In the genomic region with DNA sequence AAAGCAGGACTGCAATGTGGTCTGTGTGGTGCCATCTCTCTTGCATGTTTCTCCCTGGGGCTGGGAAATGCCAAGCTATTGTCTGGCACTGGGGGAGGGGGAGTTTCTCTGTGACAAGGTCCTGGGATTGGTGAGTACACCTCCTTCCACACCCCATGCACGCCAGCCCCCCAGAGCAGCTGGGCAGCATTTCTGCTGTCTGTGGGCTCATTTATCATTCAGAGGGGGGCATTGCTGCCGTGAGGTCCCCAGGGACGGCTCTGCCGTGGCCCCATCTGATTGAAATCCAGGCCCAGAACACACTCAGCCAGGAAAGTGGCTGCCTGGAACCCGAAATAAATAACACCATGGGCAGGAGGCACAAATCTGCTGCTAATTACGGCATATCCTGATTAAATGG, we compare ENCODE assay signal across 19 cellular contexts. TPM values are rescaled to one million over a fixed set of nuclear protein-coding genes. Genes with fewer than 3 reads are reported as not detected.
DNase-seq lines count a peak whose midpoint lies in the region; FAIRE-seq and TF ChIP-seq lines count a peak whose summit lies in the region.
"Had no signal": no experiment of that assay in that cellular context is flagged by ENCODE, and none has a peak within 500 bp of the region (broad histone marks: within the 10 kb centered on the region; RNA-seq: fewer than 3 reads in every experiment).

No MANE protein-coding gene starts in this region.

- H3K9ac ChIP-seq in H1 (replicated peaks in 1 of 4; ENCODE audit: extremely low read depth in 1 of 4, low read depth in 3 of 4, low read length in 3 of 4), result no peak overlapping the region
- H3K9ac ChIP-seq: BLaER1, KMS-11 had no signal

- H3K4me3 ChIP-seq in BE2C (ENCODE audit: low read depth, low read length) (no peak overlapping the region), H1 (ENCODE audit: extremely low read depth in 1 of 4, insufficient read depth in 2 of 4, low read depth in 3 of 4, low read length in 4 of 4) (no peak overlapping the region), tibial nerve (no peak overlapping the region)
- H3K4me3 ChIP-seq: BLaER1, PC-9, SJCRH30 had no signal

- TF ChIP-seq POLR2A in H1 (IDR thresholded peaks at IDR 0.05; ENCODE audit: control extremely low read depth in 1 of 2, low read depth in 2 of 2, low read length in 2 of 2) (no peak), tibial nerve (IDR thresholded peaks at IDR 0.05) (no peak)

- no peaks in the 10 kb centered on the region for H3K9me3 ChIP-seq in BE2C
- H3K9me3 ChIP-seq in H1 (ENCODE audit: insufficient read depth in 2 of 2, low read depth in 1 of 2, low read length in 1 of 2), result no peaks in the 10 kb centered on the region
- H3K9me3 ChIP-seq in tibial nerve, result no peaks in the 10 kb centered on the region
- H3K9me3 ChIP-seq: BLaER1, SJCRH30 had no signal

- no peak overlapping the region for H2BK20ac ChIP-seq in H1 (ENCODE audit: low read length)

- H3K27ac ChIP-seq in H1 (ENCODE audit: low read depth, low read length) (no peak overlapping the region), tibial nerve (no peak overlapping the region)
- H3K27ac ChIP-seq: BLaER1, HL-60, KMS-11, PC-9, SJCRH30 had no signal

- CTCF ChIA-PET in H1 (lab: Charles Lee; ENCODE audit: partially characterized antibody), result interaction anchor here (0.9 to 1.0 kb wide), 2 partner anchors 9 to 13 kb away, joined by 3 read pairs; partner anchors contain the start of gene FAM222A

- no peaks in the 10 kb centered on the region for H4K20me1 ChIP-seq in H1 (replicated peaks in 1 of 2; ENCODE audit: control insufficient read depth in 1 of 2, insufficient read depth in 2 of 2, low read length in 2 of 2)
- H4K20me1 ChIP-seq: BLaER1 had no signal

- no peak overlapping the region for H2AFZ ChIP-seq in H1 (ENCODE audit: low read length)
- H2AFZ ChIP-seq: PC-9 had no signal

- H3K4me1 ChIP-seq in BE2C (peaks cover 48% of the 10 kb centered on the region), H1 (replicated peaks in 1 of 4; ENCODE audit: control insufficient read depth in 3 of 4, insufficient read depth in 4 of 4, low read length in 3 of 4) (peaks cover 0 to 4% (median 2%) of the 10 kb centered on the region in 4 experiments; a peak in 3 of 7 replicates), tibial nerve (no peaks in the 10 kb centered on the region)
- H3K4me1 ChIP-seq: SJCRH30 had no signal

- H3K18ac ChIP-seq in H1 (ENCODE audit: extremely low read depth, low read length), result no peak overlapping the region

- H4K5ac ChIP-seq in H1 (ENCODE audit: insufficient read length, low read depth, low read length), result no peak overlapping the region

- no peak overlapping the region for H3K56ac ChIP-seq in H1 (replicated peaks; ENCODE audit: insufficient read length, low read depth, low read length)

- no peak overlapping the region for H2AK5ac ChIP-seq in H1 (ENCODE audit: low read depth, low read length)

- no peak overlapping the region for H2BK12ac ChIP-seq in H1 (ENCODE audit: low read depth, low read length)

- POLR2A ChIA-PET in H1 (lab: Charles Lee; ENCODE audit: partially characterized antibody), result no interaction called here

- no peak overlapping the region for H3K14ac ChIP-seq in H1 (ENCODE audit: insufficient read length)

- H3K27me3 ChIP-seq in BE2C, result no peaks in the 10 kb centered on the region
- no peaks in the 10 kb centered on the region for H3K27me3 ChIP-seq in H1 (replicated peaks in 1 of 4; ENCODE audit: control insufficient read depth in 3 of 4, extremely low read depth in 1 of 4, insufficient read depth in 3 of 4, low read length in 3 of 4)
- no peaks in the 10 kb centered on the region for H3K27me3 ChIP-seq in tibial nerve
- H3K27me3 ChIP-seq: BLaER1, SJCRH30 had no signal

- no peak overlapping the region for H3K23ac ChIP-seq in H1 (ENCODE audit: insufficient read length)

- TF ChIP-seq RAD21 in H1 (IDR thresholded peaks at IDR 0.05 in 1 of 2, conservative IDR thresholded peaks at IDR 0.05 in 1 of 2; ENCODE audit: low read depth in 2 of 2, low read length in 2 of 2), result no peak

- H3K23me2 ChIP-seq in H1 (ENCODE audit: low read depth, low read length), result no peaks in the 10 kb centered on the region

- DNase-seq in NCI-H1436 (lab: John Stamatoyannopoulos, UW) (peak; percentile 19), NCI-H1436 treated with DMSO at 0.1 percent for 48 hours (lab: John Stamatoyannopoulos, UW) (no peak), BE2C (peak; percentile 92), NCI-H2171 treated with DMSO at 0.1 percent for 48 hours (lab: John Stamatoyannopoulos, UW) (peak; percentile 87), H1 (ENCODE audit: low read depth in 1 of 2, low spot score in 2 of 2) (no peak), tibial nerve (ENCODE audit: low spot score in 2 of 2) (no peak)
- no peak for DNase-seq in activated naive CD4-positive, alpha-beta T cell treated with Interleukin-2 at 50 U/mL for 16 hours
- DNase-seq: CD4-positive, CD25-positive, alpha-beta regulatory T cell; DMS53; H9; MM.1S; NCI-H187 treated with DMSO at 0.1 percent for 48 hours; NCI-H2107; PC-9; SJCRH30 had no signal

- H3K4me2 ChIP-seq in H1 (ENCODE audit: insufficient read depth in 1 of 2, low read depth in 2 of 2, low read length in 2 of 2), result no peak overlapping the region
- H3K4me2 ChIP-seq: BLaER1, KMS-11, PC-9 had no signal

- no peak for TF ChIP-seq EP300 in H1 (IDR thresholded peaks at IDR 0.05; ENCODE audit: borderline replicate concordance in 1 of 2, low read depth in 2 of 2, low read length in 2 of 2)
- TF ChIP-seq EP300 in tibial nerve (IDR thresholded peaks at IDR 0.05), result no peak

- TF ChIP-seq CTCF in BE2C (IDR thresholded peaks at IDR 0.05; ENCODE audit: low read depth, low read length), result no peak
- no peak for TF ChIP-seq CTCF in H1 (IDR thresholded peaks at IDR 0.05; ENCODE audit: control extremely low read depth in 1 of 3, insufficient read depth in 1 of 3, low read depth in 1 of 3, low read length in 3 of 3)
- TF ChIP-seq CTCF in tibial nerve (IDR thresholded peaks at IDR 0.05), result no peak

- H2BK120ac ChIP-seq in H1 (replicated peaks; ENCODE audit: low read depth, low read length), result no peak overlapping the region

- H4K8ac ChIP-seq in H1 (ENCODE audit: extremely low read depth, insufficient read depth, low read length), result no peak overlapping the region

- no peak overlapping the region for H2BK5ac ChIP-seq in H1 (ENCODE audit: low read depth, low read length)

- H3K79me2 ChIP-seq in H1 (ENCODE audit: control insufficient read depth in 1 of 2, insufficient read depth in 2 of 2, low read length in 2 of 2), result no peaks in the 10 kb centered on the region

- no peaks in the 10 kb centered on the region for H3K36me3 ChIP-seq in BE2C
- H3K36me3 ChIP-seq in H1 (ENCODE audit: control insufficient read depth in 2 of 4, insufficient read depth in 4 of 4, low read length in 3 of 4), result no peaks in the 10 kb centered on the region
- no peaks in the 10 kb centered on the region for H3K36me3 ChIP-seq in tibial nerve
- H3K36me3 ChIP-seq: BLaER1, SJCRH30 had no signal

- no peaks in the 10 kb centered on the region; the same call in 1 of the 2 replicates for H3K79me1 ChIP-seq in H1 (ENCODE audit: low read depth, low read length)

- no peak overlapping the region for H3K4ac ChIP-seq in H1 (replicated peaks; ENCODE audit: insufficient read length, low read depth, low read length)

- H2BK15ac ChIP-seq in H1 (ENCODE audit: low read length), result 0 out of 2 replicates have a peak overlapping the region, but pooled peaks have one; percentile 29

- FAIRE-seq in H1 (lab: Jason Lieb, UNC), result no peak
- FAIRE-seq: GM18507 had no signal

- H4K91ac ChIP-seq in H1 (replicated peaks; ENCODE audit: insufficient read length, low read length), result no peak overlapping the region

- 83% methylated on average over 6 of the region's 6 CpGs; no CpG with 5 or more reads in 1 of the 2 experiments for WGBS in H1 (ENCODE audit: extremely low coverage in 1 of 2, insufficient coverage in 1 of 2, insufficient read length in 1 of 2, insufficient replicate concordance in 2 of 2, low coverage in 1 of 2, low lambda C conversion rate in 2 of 2, missing lambda C conversion rate in 1 of 2), 2 experiments
- 37 to 39% methylated on average over 3 to 6 of the region's 6 CpGs for WGBS in tibial nerve, 2 donors

TF ChIP-seq in H1, 55 proteins besides CTCF, POLR2A, EP300 and RAD21 (continues in another document):
- TF ChIP-seq JUN (IDR thresholded peaks at IDR 0.05; ENCODE audit: low read depth, low read length) (no peak), BCL11A (IDR thresholded peaks at IDR 0.05; ENCODE audit: low read depth in 2 of 2, low read length in 2 of 2) (no peak), JUND (IDR thresholded peaks at IDR 0.05; ENCODE audit: low read length) (no peak), CHD2 (IDR thresholded peaks at IDR 0.05; ENCODE audit: low read length) (no peak), CBX8 (IDR thresholded peaks at IDR 0.05; ENCODE audit: borderline replicate concordance, low read depth, low read length) (no peak), KDM4A (IDR thresholded peaks at IDR 0.05; ENCODE audit: low read depth, low read length, severe bottlenecking) (no peak), BRCA1 (IDR thresholded peaks at IDR 0.05; ENCODE audit: low read depth, low read length) (no peak), CBX5 (IDR thresholded peaks at IDR 0.05; ENCODE audit: low read depth, low read length) (no peak), ZNF274 (IDR thresholded peaks at IDR 0.05; ENCODE audit: borderline replicate concordance, extremely low read depth, low read length) (no peak)
- TF ChIP-seq, protein P1, sequence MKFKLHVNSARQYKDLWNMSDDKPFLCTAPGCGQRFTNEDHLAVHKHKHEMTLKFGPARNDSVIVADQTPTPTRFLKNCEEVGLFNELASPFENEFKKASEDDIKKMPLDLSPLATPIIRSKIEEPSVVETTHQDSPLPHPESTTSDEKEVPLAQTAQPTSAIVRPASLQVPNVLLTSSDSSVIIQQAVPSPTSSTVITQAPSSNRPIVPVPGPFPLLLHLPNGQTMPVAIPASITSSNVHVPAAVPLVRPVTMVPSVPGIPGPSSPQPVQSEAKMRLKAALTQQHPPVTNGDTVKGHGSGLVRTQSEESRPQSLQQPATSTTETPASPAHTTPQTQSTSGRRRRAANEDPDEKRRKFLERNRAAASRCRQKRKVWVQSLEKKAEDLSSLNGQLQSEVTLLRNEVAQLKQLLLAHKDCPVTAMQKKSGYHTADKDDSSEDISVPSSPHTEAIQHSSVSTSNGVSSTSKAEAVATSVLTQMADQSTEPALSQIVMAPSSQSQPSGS (IDR thresholded peaks at IDR 0.05; ENCODE audit: low read length), result no peak

RNA-seq across cellular contexts. Expression of gene FAM222A, which starts 12.6 kb away (rescaled TPM):
- 227 TPM for polyA plus RNA-seq in BE2C (2012; ENCODE audit: insufficient read depth, insufficient read length, low read depth)
- 1.1 and 1.5 TPM in 2 replicates for total RNA-seq in H1 (2021; fragmentation: NEBNext Ultra II Directional; extraction: Animal tissue kit (Norgen Biotek cat#: 25700))
- polyA plus RNA-seq in H1 (2011; rRNA removed), result 0.94 and 1.6 TPM in 2 replicates
- 0.85 TPM for polyA plus RNA-seq in H1 (2011; cell fraction: cytosol; rRNA removed)
- polyA plus RNA-seq in H1 (2011; cell fraction: nucleus; rRNA removed), result 0.93 TPM
- 0.81 to 1.1 TPM (median 0.88 TPM) in 4 replicates for polyA plus RNA-seq in H1 (2012, experiment 1 of 2)
- polyA plus RNA-seq in H1 (2012, experiment 2 of 2), result 0.91 TPM
- polyA plus RNA-seq in H1 (2013, experiment 1 of 2), result 1.1 TPM
- polyA plus RNA-seq in H1 (2013, experiment 2 of 2), result 1.1 TPM
- polyA minus RNA-seq in H1 (2011; rRNA and poly(A)+ RNA removed), result 0.61 and 0.95 TPM in 2 replicates
- 1.9 TPM for polyA minus RNA-seq in H1 (2011; cell fraction: cytosol; rRNA and poly(A)+ RNA removed)
- polyA minus RNA-seq in H1 (2011; cell fraction: nucleus; rRNA and poly(A)+ RNA removed), result 2.7 TPM
- 1 to 10 TPM; 1.3 to 3.3 (median 1.9) TPM for total RNA-seq in tibial nerve

Comparison
In these comparisons a context has a peak if more than half of its experiments do, and no peak if none do; other contexts are left out.
1. DNase-seq: peak in NCI-H1436 (single experiment), BE2C (single experiment) and NCI-H2171 treated with DMSO at 0.1 percent for 48 hours (single experiment); none in NCI-H1436 treated with DMSO at 0.1 percent for 48 hours (single experiment), H1 (0 of 2), tibial nerve (0 of 2) and activated naive CD4-positive, alpha-beta T cell treated with Interleukin-2 at 50 U/mL for 16 hours (single experiment).